10 cellular contexts compared by ENCODE assay signal in the genomic region with DNA sequence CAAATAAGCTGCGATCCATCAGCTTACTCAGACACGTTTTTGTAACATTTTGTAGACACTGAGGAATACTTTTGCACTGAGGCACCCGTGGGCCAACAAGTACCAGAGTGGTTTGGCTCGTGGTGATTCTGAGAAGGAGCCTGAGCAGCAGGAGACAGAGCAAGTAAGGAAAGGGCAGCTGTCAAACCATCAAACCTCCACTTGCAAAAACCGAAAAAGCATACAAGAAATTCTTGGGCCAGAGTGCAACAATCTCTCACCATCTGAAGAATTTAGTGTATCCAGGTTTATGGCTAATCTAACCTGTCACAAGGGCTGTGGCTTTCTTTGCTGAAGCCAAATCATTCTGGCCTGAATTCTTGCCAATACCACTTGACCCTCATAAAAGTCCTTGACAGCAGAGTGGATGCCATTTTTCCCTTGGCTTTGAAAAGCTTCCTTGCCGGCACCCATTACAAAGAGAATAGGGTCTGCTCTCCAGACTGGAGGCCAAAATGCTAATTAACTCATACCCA. TPM values are rescaled to one million over a fixed set of nuclear protein-coding genes. Genes with fewer than 3 reads are reported as not detected.
DNase-seq lines count a peak whose midpoint lies in the region; ATAC-seq and TF ChIP-seq lines count a peak whose summit lies in the region.
"Had no signal": no experiment of that assay in that cellular context is flagged by ENCODE, and none has a peak within 500 bp of the region (broad histone marks: within the 10 kb centered on the region; RNA-seq: fewer than 3 reads in every experiment).

No MANE protein-coding gene starts in this region.

- no peak for TF ChIP-seq CTCF in HEK293 (tag by site-specific recombination; IDR thresholded peaks at IDR 0.05)
- TF ChIP-seq CTCF in ovary (IDR thresholded peaks at IDR 0.05): no peak
- no peak for TF ChIP-seq CTCF in GM13977 (IDR thresholded peaks at IDR 0.05; ENCODE audit: extremely low read depth, insufficient read depth, missing control alignments)

- CTCF ChIA-PET in HEK293 (lab: Yijun Ruan, JAX): interaction anchor here (0.6 kb wide), 1 partner anchor 29 kb away, joined by 3 read pairs; no protein-coding TSS in a partner anchor

- WGBS in ovary, 3 donors: 39 to 50% (median 40%) methylated on average over 6 of the region's 6 CpGs

- no peaks in the 10 kb centered on the region for H3K27me3 ChIP-seq in ovary

- intact Hi-C loops in left colon (cut with DNase I, micrococcal nuclease): no loop called here
- intact Hi-C loops in ovary (cut with DNase I): loop anchor here in 1 of 4 donors (10.0 kb wide), 1 partner anchor 49 kb away; no protein-coding TSS in a partner anchor

- H3K9me3 ChIP-seq in HEK293 (ENCODE audit: control insufficient read depth, insufficient read depth, low read depth, low read length) (no peaks in the 10 kb centered on the region), ovary (no peaks in the 10 kb centered on the region)

- TF ChIP-seq POLR2A in ovary (IDR thresholded peaks at IDR 0.05): no peak

- H3K36me3 ChIP-seq in HEK293 (ENCODE audit: control insufficient read depth in 2 of 2, insufficient read depth in 1 of 2, low read length in 2 of 2) (no peaks in the 10 kb centered on the region), ovary (no peaks in the 10 kb centered on the region)

- ATAC-seq in left colon: peak; percentile 70

- no peak for TF ChIP-seq EP300 in ovary (IDR thresholded peaks at IDR 0.05)

- H3K4me1 ChIP-seq in HEK293 (ENCODE audit: control insufficient read depth, insufficient read depth, low read length): peaks cover 6% of the 10 kb centered on the region
- peaks cover 8% of the 10 kb centered on the region for H3K4me1 ChIP-seq in ovary (ENCODE audit: insufficient read depth)

- in situ Hi-C loops in SK-MEL-5 (cut with HindIII; ENCODE audit: low pct_unique_long_range_greater_than_20kb, low sequenced_read_pairs) (no loop called here), GM13977 (cut with MboI; ENCODE audit: low pct_unique_long_range_greater_than_20kb, low sequenced_read_pairs, unreplicated experiment) (no loop called here)

- H3K4me3 ChIP-seq in HEK293 (ENCODE audit: low read depth, low read length) (no peak overlapping the region), ovary (no peak overlapping the region)

- H3K27ac ChIP-seq in HEK293 (ENCODE audit: extremely low read depth, low read depth, low read length) (no peak overlapping the region), ovary (no peak overlapping the region)

- DNase-seq in AG08395 (ENCODE audit: low spot score) (peak; percentile 34), SK-MEL-5 (ENCODE audit: low read depth, low spot score) (peak; percentile 38), left colon (peak in 1 of 2 donors; percentile 51), NCI-H1694 (lab: John Stamatoyannopoulos, UW) (no peak), ovary (no peak), GM13977 (ENCODE audit: low spot score) (no peak)
- DNase-seq in stimulated activated CD4-positive, alpha-beta T cell treated with anti-CD3 and anti-CD28 coated beads, Interleukin-2, amount 100 ng/mL, for 24 hours: no peak
- DNase-seq: activated B cell treated with CpG ODN at 0.5 μM for 24 hours; activated naive CD4-positive, alpha-beta T cell treated with anti-CD3 and anti-CD28 coated beads, Interleukin-2, amount 10 ng/mL, durations not matched to agents 7 days and 5 days had no signal

- POLR2A ChIA-PET in HEK293 (lab: Yijun Ruan, JAX): no interaction called here

TF ChIP-seq in HEK293, 187 proteins besides CTCF, POLR2A, EP300 and RAD21:
- TF ChIP-seq ZNF658 (tag by site-specific recombination; IDR thresholded peaks at IDR 0.05): no peak
- no peak for TF ChIP-seq HOXC10 (CRISPR knock-in tag; IDR thresholded peaks at IDR 0.05)
- peak; percentile 90 for TF ChIP-seq FEZF1 (tag by site-specific recombination; IDR thresholded peaks at IDR 0.05)
- TF ChIP-seq, protein P1, sequence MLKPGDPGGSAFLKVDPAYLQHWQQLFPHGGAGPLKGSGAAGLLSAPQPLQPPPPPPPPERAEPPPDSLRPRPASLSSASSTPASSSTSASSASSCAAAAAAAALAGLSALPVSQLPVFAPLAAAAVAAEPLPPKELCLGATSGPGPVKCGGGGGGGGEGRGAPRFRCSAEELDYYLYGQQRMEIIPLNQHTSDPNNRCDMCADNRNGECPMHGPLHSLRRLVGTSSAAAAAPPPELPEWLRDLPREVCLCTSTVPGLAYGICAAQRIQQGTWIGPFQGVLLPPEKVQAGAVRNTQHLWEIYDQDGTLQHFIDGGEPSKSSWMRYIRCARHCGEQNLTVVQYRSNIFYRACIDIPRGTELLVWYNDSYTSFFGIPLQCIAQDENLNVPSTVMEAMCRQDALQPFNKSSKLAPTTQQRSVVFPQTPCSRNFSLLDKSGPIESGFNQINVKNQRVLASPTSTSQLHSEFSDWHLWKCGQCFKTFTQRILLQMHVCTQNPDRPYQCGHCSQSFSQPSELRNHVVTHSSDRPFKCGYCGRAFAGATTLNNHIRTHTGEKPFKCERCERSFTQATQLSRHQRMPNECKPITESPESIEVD (tag by site-specific recombination; IDR thresholded peaks at IDR 0.05): peak; percentile 80
- no peak for TF ChIP-seq ZNF324 (tag by site-specific recombination; IDR thresholded peaks at IDR 0.05)
- TF ChIP-seq ZNF366 (tag by site-specific recombination; conservative IDR thresholded peaks at IDR 0.05): 0 out of 2 replicates have a peak, but pooled peaks have one; percentile 13
- TF ChIP-seq TRIM28 (IDR thresholded peaks at IDR 0.05; ENCODE audit: borderline replicate concordance, low read length): no peak
- TF ChIP-seq ZNF16 (tag by site-specific recombination; IDR thresholded peaks at IDR 0.05; ENCODE audit: low read depth): no peak
- TF ChIP-seq ZXDB (tag by site-specific recombination; IDR thresholded peaks at IDR 0.05): 0 out of 2 replicates have a peak, but pooled peaks have one; percentile 27
- peak; percentile 44; the same call in 1 of the 2 replicates for TF ChIP-seq SP7 (tag by site-specific recombination; IDR thresholded peaks at IDR 0.05)
- no peak for TF ChIP-seq ZNF311 (tag by site-specific recombination; IDR thresholded peaks at IDR 0.05; ENCODE audit: borderline replicate concordance)
- TF ChIP-seq ZNF585B (tag by site-specific recombination; IDR thresholded peaks at IDR 0.05): 0 out of 2 replicates have a peak, but pooled peaks have one; percentile 18
- peak; percentile 41; the same call in 1 of the 2 replicates for TF ChIP-seq ZNF600 (tag by site-specific recombination; IDR thresholded peaks at IDR 0.05)
TF ChIP-seq in HEK293: peak in this region for 7.

RNA-seq across cellular contexts. Expression of a gene that starts 56.7 kb away (rescaled TPM):
- total RNA-seq in SK-MEL-5 (2014; rRNA removed; shearing (Covaris generic)): 59.9 and 68.7 TPM in 2 replicates
- polyA plus RNA-seq in SK-MEL-5 (2015; cell fraction: cytosol; rRNA removed): 42.4 and 45.3 TPM in 2 replicates
- polyA plus RNA-seq in SK-MEL-5 (2015; cell fraction: nucleus; rRNA removed): 12.0 and 23.9 TPM in 2 replicates
- total RNA-seq in left colon: 100 to 1,000 TPM; 331 to 397 TPM
- 10 to 100 TPM; 27.3 to 55.3 (median 44.8) TPM for total RNA-seq in ovary
- 10 to 100 TPM; 11.6 to 96.0 TPM for polyA plus RNA-seq in ovary

Comparison
In these comparisons a context has a peak if more than half of its experiments do, and no peak if none do; other contexts are left out.
1. DNase-seq: peak in AG08395 (single experiment) and SK-MEL-5 (single experiment); none in stimulated activated CD4-positive, alpha-beta T cell treated with anti-CD3 and anti-CD28 coated beads, Interleukin-2, amount 100 ng/mL, for 24 hours (0 of 2), NCI-H1694 (single experiment), ovary (0 of 5) and GM13977 (single experiment).